ENCODE assay signal across 28 cellular contexts in genomic region chr6:116433313-116433712, GRCh38. TPM values are rescaled to one million over a fixed set of nuclear protein-coding genes. Genes with fewer than 3 reads are reported as not detected.
"Had no signal": no experiment of that assay in that cellular context is flagged by ENCODE, and none has a peak within 500 bp of the region (broad histone marks: within the 10 kb centered on the region; RNA-seq: fewer than 3 reads in every experiment).

No MANE protein-coding gene starts in this region.

- H3K4me1 ChIP-seq: ascending aorta had no signal

- DNase-seq: activated CD4-positive, alpha-beta memory T cell treated with anti-CD3 and anti-CD28 coated beads, Interleukin-2, amount 10 ng/mL, durations not matched to agents 7 days and 5 days; activated CD4-positive, alpha-beta T cell treated with anti-CD3 and anti-CD28 coated beads for 1 hour; activated CD4-positive, alpha-beta T cell treated with anti-CD3 and anti-CD28 coated beads for 4 hours; activated CD4-positive, alpha-beta T cell treated with anti-CD3 and anti-CD28 coated beads, Interleukin-2, amount 10 ng/mL, durations not matched to agents 7 days and 5 days; activated CD4-positive, alpha-beta T cell treated with anti-CD3 and anti-CD28 coated beads, Interleukin-2, amount 50 U/mL, for 4 hours; activated CD8-positive, alpha-beta memory T cell treated with anti-CD3 and anti-CD28 coated beads, Interleukin-2, amount 50 U/mL, for 48 hours; activated gamma-delta T cell; activated naive CD4-positive, alpha-beta T cell; activated naive CD4-positive, alpha-beta T cell treated with anti-CD3 and anti-CD28 coated beads, Interleukin-2, amount 10 ng/mL, durations not matched to agents 7 days and 5 days; activated naive CD8-positive, alpha-beta T cell treated with anti-CD3 and anti-CD28 coated beads, Interleukin-2, amount 10 ng/mL, durations not matched to agents 7 days and 5 days; activated T-cell treated with anti-CD3 and anti-CD28 coated beads for 4 hours; activated T-cell treated with anti-CD3 and anti-CD28 coated beads, Interleukin-2, amount 50 U/mL, for 24 hours; activated T-cell treated with anti-CD3 and anti-CD28 coated beads, Interleukin-2, amount 50 U/mL, for 72 hours; caudate nucleus; cortex of kidney; effector CD8-positive, alpha-beta T cell; foreskin fibroblast; head of caudate nucleus; T-helper 1 cell; T-helper 17 cell; T1000; WERI-Rb-1 had no signal

- H3K27ac ChIP-seq: ascending aorta, WERI-Rb-1 had no signal

- H3K36me3 ChIP-seq: WERI-Rb-1 had no signal

- H3K27me3 Mint-ChIP-seq: activated CD4-positive, alpha-beta T cell treated with anti-CD3 and anti-CD28 coated beads, Interleukin-2, amount 10 ng/mL, durations not matched to agents 7 days and 5 days; activated naive CD8-positive, alpha-beta T cell treated with anti-CD3 and anti-CD28 coated beads, Interleukin-2, amount 10 ng/mL, durations not matched to agents 7 days and 5 days; activated T-cell treated with anti-CD3 and anti-CD28 coated beads, Interleukin-2, amount 50 U/mL, for 24 hours; T-helper 17 cell had no signal

- H3K36me3 Mint-ChIP-seq: activated naive CD4-positive, alpha-beta T cell treated with anti-CD3 and anti-CD28 coated beads, Interleukin-2, amount 10 ng/mL, durations not matched to agents 7 days and 5 days; activated naive CD4-positive, alpha-beta T cell treated with anti-CD3 and anti-CD28 coated beads, Interleukin-2, amount 50 U/mL, for 72 hours; activated naive CD8-positive, alpha-beta T cell treated with anti-CD3 and anti-CD28 coated beads, Interleukin-2, amount 10 ng/mL, durations not matched to agents 7 days and 5 days had no signal

- H3K9me3 ChIP-seq: ascending aorta had no signal

- FAIRE-seq: colon, frontal cortex had no signal

- ATAC-seq: activated naive CD4-positive, alpha-beta T cell treated with anti-CD3 and anti-CD28 coated beads, Interleukin-2, amount 50 U/mL, for 72 hours; activated T-cell treated with anti-CD3 and anti-CD28 coated beads, Interleukin-2, amount 50 U/mL, for 72 hours; esophagus mucosa; T-helper 17 cell had no signal

- H3K27ac Mint-ChIP-seq: activated CD4-positive, alpha-beta memory T cell treated with anti-CD3 and anti-CD28 coated beads, Interleukin-2, amount 10 ng/mL, durations not matched to agents 7 days and 5 days; activated CD4-positive, alpha-beta T cell treated with anti-CD3 and anti-CD28 coated beads, Interleukin-2, amount 10 ng/mL, durations not matched to agents 7 days and 5 days; activated naive CD4-positive, alpha-beta T cell treated with anti-CD3 and anti-CD28 coated beads, Interleukin-2, amount 10 ng/mL, durations not matched to agents 7 days and 5 days; activated naive CD4-positive, alpha-beta T cell treated with anti-CD3 and anti-CD28 coated beads, Interleukin-2, amount 50 U/mL, for 72 hours; activated naive CD8-positive, alpha-beta T cell treated with anti-CD3 and anti-CD28 coated beads, Interleukin-2, amount 10 ng/mL, durations not matched to agents 7 days and 5 days; activated T-cell treated with anti-CD3 and anti-CD28 coated beads, Interleukin-2, amount 50 U/mL, for 24 hours; activated T-cell treated with anti-CD3 and anti-CD28 coated beads, Interleukin-2, amount 50 U/mL, for 72 hours; T-helper 17 cell; T-helper 2 cell treated with Interferon-gamma antibody and Interleukin-4, amounts not matched to agents 5 μg/mL and 100 μg/mL, for 36 hours had no signal

- H3K4me3 Mint-ChIP-seq: activated CD4-positive, alpha-beta memory T cell treated with anti-CD3 and anti-CD28 coated beads, Interleukin-2, amount 10 ng/mL, durations not matched to agents 7 days and 5 days; activated CD4-positive, alpha-beta T cell treated with anti-CD3 and anti-CD28 coated beads, Interleukin-2, amount 10 ng/mL, durations not matched to agents 7 days and 5 days; activated naive CD4-positive, alpha-beta T cell treated with anti-CD3 and anti-CD28 coated beads, Interleukin-2, amount 10 ng/mL, durations not matched to agents 7 days and 5 days; activated naive CD8-positive, alpha-beta T cell treated with anti-CD3 and anti-CD28 coated beads, Interleukin-2, amount 10 ng/mL, durations not matched to agents 7 days and 5 days; activated T-cell treated with anti-CD3 and anti-CD28 coated beads, Interleukin-2, amount 50 U/mL, for 24 hours; activated T-cell treated with anti-CD3 and anti-CD28 coated beads, Interleukin-2, amount 50 U/mL, for 72 hours; T-helper 17 cell; T-helper 2 cell treated with Interferon-gamma antibody and Interleukin-4, amounts not matched to agents 5 μg/mL and 100 μg/mL, for 36 hours had no signal

- H3K4me3 ChIP-seq: ascending aorta had no signal

- H3K27me3 ChIP-seq: ascending aorta had no signal

- H3K4me1 Mint-ChIP-seq: activated CD4-positive, alpha-beta memory T cell treated with anti-CD3 and anti-CD28 coated beads, Interleukin-2, amount 10 ng/mL, durations not matched to agents 7 days and 5 days; activated CD4-positive, alpha-beta T cell treated with anti-CD3 and anti-CD28 coated beads, Interleukin-2, amount 10 ng/mL, durations not matched to agents 7 days and 5 days; activated naive CD4-positive, alpha-beta T cell treated with anti-CD3 and anti-CD28 coated beads, Interleukin-2, amount 10 ng/mL, durations not matched to agents 7 days and 5 days; activated naive CD8-positive, alpha-beta T cell treated with anti-CD3 and anti-CD28 coated beads, Interleukin-2, amount 10 ng/mL, durations not matched to agents 7 days and 5 days; T-helper 17 cell had no signal

- H3K9me3 Mint-ChIP-seq: activated CD4-positive, alpha-beta memory T cell treated with anti-CD3 and anti-CD28 coated beads, Interleukin-2, amount 10 ng/mL, durations not matched to agents 7 days and 5 days; activated CD4-positive, alpha-beta T cell treated with anti-CD3 and anti-CD28 coated beads, Interleukin-2, amount 10 ng/mL, durations not matched to agents 7 days and 5 days; activated naive CD4-positive, alpha-beta T cell treated with anti-CD3 and anti-CD28 coated beads, Interleukin-2, amount 10 ng/mL, durations not matched to agents 7 days and 5 days; activated naive CD4-positive, alpha-beta T cell treated with anti-CD3 and anti-CD28 coated beads, Interleukin-2, amount 50 U/mL, for 72 hours; activated naive CD8-positive, alpha-beta T cell treated with anti-CD3 and anti-CD28 coated beads, Interleukin-2, amount 10 ng/mL, durations not matched to agents 7 days and 5 days; activated T-cell treated with anti-CD3 and anti-CD28 coated beads, Interleukin-2, amount 50 U/mL, for 24 hours; activated T-cell treated with anti-CD3 and anti-CD28 coated beads, Interleukin-2, amount 50 U/mL, for 72 hours; T-helper 2 cell treated with Interferon-gamma antibody and Interleukin-4, amounts not matched to agents 5 μg/mL and 100 μg/mL, for 36 hours had no signal

RNA-seq across cellular contexts. Expression of gene CALHM6, which starts 27.9 kb away (rescaled TPM):
- total RNA-seq: ascending aorta had no signal
